ENCODE assay signal across 8 cellular contexts in genomic region chr2:219530048-219530963, GRCh38. TPM values are rescaled to one million over a fixed set of nuclear protein-coding genes. Genes with fewer than 3 reads are reported as not detected.
DNase-seq lines count a peak whose midpoint lies in the region; ATAC-seq and TF ChIP-seq lines count a peak whose summit lies in the region.

No MANE protein-coding gene starts in this region.

- no peaks in the 10 kb centered on the region for H3K36me3 ChIP-seq in breast epithelium

- no peak overlapping the region for H3K27ac ChIP-seq in breast epithelium

- H3K27me3 ChIP-seq in breast epithelium: peaks cover 0 to 38% of the 10 kb centered on the region in 2 donors

- TF ChIP-seq POLR2A in breast epithelium (IDR thresholded peaks at IDR 0.05): no peak

- ATAC-seq in GM18867 (IDR thresholded peaks at IDR 0.05; ENCODE audit: unreplicated experiment): peak; percentile 83
- peak; percentile 75 for ATAC-seq in HG03097 (IDR thresholded peaks at IDR 0.05; ENCODE audit: low FRiP score, unreplicated experiment)

- DNase-seq in AG08396 (ENCODE audit: low spot score) (peak; percentile 94), NCI-H2227 (lab: John Stamatoyannopoulos, UW; ENCODE audit: unreplicated experiment) (peak; percentile 91), breast epithelium (ENCODE audit: low spot score in 2 of 2) (peak; percentile 62 to 86), inferior parietal cortex (ENCODE audit: extremely low spot score) (peak; percentile 92)
- peak; percentile 90 for DNase-seq in stimulated activated CD4-positive, alpha-beta T cell treated with anti-CD3 and anti-CD28 coated beads, Interleukin-15, amount 100 ng/mL, for 24 hours

- intact Hi-C loops in breast epithelium (cut with DNase I; ENCODE audit: low total_unique reads): no loop called here

- TF ChIP-seq CTCF in WI38 (IDR thresholded peaks at IDR 0.05; ENCODE audit: low read depth, low read length): peak; percentile 93
- peak; percentile 84 to 99 (median 98) for TF ChIP-seq CTCF in breast epithelium (IDR thresholded peaks at IDR 0.05)

- no peaks in the 10 kb centered on the region for H3K9me3 ChIP-seq in breast epithelium

- H3K4me3 ChIP-seq in WI38 (ENCODE audit: low read depth, low read length): peak overlapping the region; percentile 37
- H3K4me3 ChIP-seq in breast epithelium: peak overlapping the region in 2 of 3 donors; percentile 15 to 46

- no peaks in the 10 kb centered on the region for H3K4me1 ChIP-seq in breast epithelium

RNA-seq across cellular contexts. Expression of gene CHPF, which starts 13.3 kb away (rescaled TPM):
- 10 to 100 TPM; 46.5 to 58.9 (median 49.0) TPM for total RNA-seq in breast epithelium

RNA-seq across cellular contexts. Expression of gene TMEM198, which starts 13.5 kb away (rescaled TPM):
- 1 to 10 TPM; 1.6 to 1.9 (median 1.8) TPM for total RNA-seq in breast epithelium

RNA-seq across cellular contexts. Expression of gene ASIC4, which starts 16.0 kb away (rescaled TPM):
- under 1 TPM in 1 of 3 donors, not detected in 2; 0.44 TPM for total RNA-seq in breast epithelium

RNA-seq across cellular contexts. Expression of gene GMPPA, which starts 31.6 kb away (rescaled TPM):
- total RNA-seq in breast epithelium: 10 to 100 TPM; 15.7 to 33.4 (median 29.7) TPM

RNA-seq across cellular contexts. Expression of gene OBSL1, which starts 41.0 kb away (rescaled TPM):
- 10 to 100 TPM; 69.2 to 91.9 (median 73.1) TPM for total RNA-seq in breast epithelium
